In genomic region chr3:177356113-177356512, GRCh38 we compare ENCODE assay signal across 18 cellular contexts.
A peak's percentile ranks its signal among the peaks of the same experiment; 100 is the strongest.
DNase-seq lines count a peak whose midpoint lies in the region; ATAC-seq, FAIRE-seq and TF ChIP-seq lines count a peak whose summit lies in the region.
"Had no signal": no experiment of that assay in that cellular context is flagged by ENCODE, and none has a peak within 500 bp of the region (broad histone marks: within the 10 kb centered on the region; RNA-seq: fewer than 3 reads in every experiment).

No MANE protein-coding gene starts in this region.

- H3K4me1 Mint-ChIP-seq in central memory CD8-positive, alpha-beta T cell, result peaks cover 45% of the 10 kb centered on the region
- peaks cover 48 to 58% of the 10 kb centered on the region in 2 donors for H3K4me1 Mint-ChIP-seq in natural killer cell treated with Interleukin-12 subunit alpha and Interleukin-12 subunit beta and Interleukin-15 and Interleukin-18, amount 100 ng/mL, for 72 hours (ENCODE audit: low read depth in 2 of 2)

- peak overlapping the region; percentile 64 for H3K27ac Mint-ChIP-seq in central memory CD8-positive, alpha-beta T cell (ENCODE audit: low read depth)
- H3K27ac Mint-ChIP-seq in natural killer cell treated with Interleukin-12 subunit alpha and Interleukin-12 subunit beta and Interleukin-15 and Interleukin-18, amount 100 ng/mL, for 72 hours, result peak overlapping the region in 1 of 2 donors; percentile 5

- H3K4me3 ChIP-seq in HepG2 (replicated peaks in 1 of 3; ENCODE audit: insufficient read depth in 1 of 3, low read depth in 2 of 3, low read length in 3 of 3), result no peak overlapping the region
- no peak overlapping the region for H3K4me3 ChIP-seq in right lobe of liver
- H3K4me3 ChIP-seq in Karpas-422 (ENCODE audit: low read length), result no peak overlapping the region
- H3K4me3 ChIP-seq: smooth muscle cell, tibial nerve had no signal

- 89% methylated on average over 3 of the region's 3 CpGs for WGBS in HepG2 (ENCODE audit: low lambda C conversion rate)
- WGBS in right lobe of liver (ENCODE audit: insufficient coverage, low coverage, low lambda C conversion rate, missing lambda C conversion rate), result 82% methylated on average over 3 of the region's 3 CpGs

- H3K36me3 ChIP-seq in HepG2 (replicated peaks in 1 of 2; ENCODE audit: control insufficient read depth in 1 of 2, insufficient read depth in 2 of 2, low read length in 2 of 2) (no peaks in the 10 kb centered on the region), right lobe of liver (no peaks in the 10 kb centered on the region), Karpas-422 (ENCODE audit: insufficient read depth, low read length) (no peaks in the 10 kb centered on the region)
- H3K36me3 ChIP-seq: tibial nerve had no signal

- H3K36me3 Mint-ChIP-seq in central memory CD8-positive, alpha-beta T cell (ENCODE audit: insufficient read depth), result peaks cover 32% of the 10 kb centered on the region
- H3K36me3 Mint-ChIP-seq in natural killer cell treated with Interleukin-12 subunit alpha and Interleukin-12 subunit beta and Interleukin-15 and Interleukin-18, amount 100 ng/mL, for 72 hours, result no peaks in the 10 kb centered on the region

- intact Hi-C loops in HepG2 (cut with micrococcal nuclease; ENCODE audit: unreplicated experiment), result loop anchor here (5.0 kb wide), 1 partner anchor 466 kb away; no protein-coding TSS in a partner anchor
- intact Hi-C loops in right lobe of liver (cut with DNase I), result loop anchor here (5.0 kb wide), 2 partner anchors 144 to 159 kb away; partner anchors contain the start of gene TBL1XR1 (in 1 of the 2)

- H3K27ac ChIP-seq in HepG2 (ENCODE audit: extremely low read length, insufficient read depth, low read length) (no peak overlapping the region), right lobe of liver (no peak overlapping the region), Karpas-422 (ENCODE audit: low read length) (no peak overlapping the region)

- no peak for TF ChIP-seq RAD21 in HepG2 (CRISPR knock-in tag; IDR thresholded peaks at IDR 0.05)

- H3K4me3 Mint-ChIP-seq in central memory CD8-positive, alpha-beta T cell, result no peak overlapping the region
- H3K4me3 Mint-ChIP-seq in natural killer cell treated with Interleukin-12 subunit alpha and Interleukin-12 subunit beta and Interleukin-15 and Interleukin-18, amount 100 ng/mL, for 72 hours, result peak overlapping the region; percentile 0

- H4K20me1 ChIP-seq in HepG2 (ENCODE audit: insufficient read depth, low read length) (no peaks in the 10 kb centered on the region), Karpas-422 (ENCODE audit: insufficient read depth, low read depth, low read length) (no peaks in the 10 kb centered on the region)

- in situ Hi-C loops in HepG2 (cut with HindIII; ENCODE audit: extremely low pct_ligation_motif_present, low pct_unique_long_range_greater_than_20kb), result loop anchor here (5.0 kb wide), 1 partner anchor 159 kb away; the partner anchor contains the start of gene TBL1XR1

- no peaks in the 10 kb centered on the region for H3K9me2 ChIP-seq in Karpas-422 (replicated peaks; ENCODE audit: insufficient read depth, low read length)

- H3K27me3 ChIP-seq in HepG2 (ENCODE audit: control insufficient read depth in 1 of 2, insufficient read depth in 2 of 2, low read length in 2 of 2) (no peaks in the 10 kb centered on the region), right lobe of liver (no peaks in the 10 kb centered on the region), Karpas-422 (ENCODE audit: low read length) (no peaks in the 10 kb centered on the region)
- H3K27me3 ChIP-seq: tibial nerve had no signal

- no peak for FAIRE-seq in HepG2 (lab: Jason Lieb, UNC)

- no peak for DNase-seq in HepG2 (ENCODE audit: low spot score)
- DNase-seq in right lobe of liver, result no peak
- DNase-seq in central memory CD8-positive, alpha-beta T cell (ENCODE audit: low spot score in 2 of 2), result no peak
- no peak for DNase-seq in natural killer cell treated with Interleukin-12 subunit alpha and Interleukin-12 subunit beta and Interleukin-15 and Interleukin-18, amount 100 ng/mL, for 72 hours (ENCODE audit: low spot score)
- DNase-seq in NCI-H2196 (lab: John Stamatoyannopoulos, UW; ENCODE audit: unreplicated experiment), result no peak
- no peak for DNase-seq in superior temporal gyrus (ENCODE audit: extremely low spot score)
- no peak for DNase-seq in Karpas-422
- DNase-seq: DMS153; effector CD8-positive, alpha-beta T cell; foreskin melanocyte; kidney glomerular epithelial cell; NCI-H1092 treated with DMSO at 0.1 percent for 48 hours; NCI-H2227 treated with DMSO at 0.1 percent for 48 hours; nucleus accumbens; OCI-M1 had no signal

- no peaks in the 10 kb centered on the region for H3K9me3 ChIP-seq in HepG2 (ENCODE audit: low read length)
- no peaks in the 10 kb centered on the region for H3K9me3 ChIP-seq in right lobe of liver
- no peaks in the 10 kb centered on the region for H3K9me3 ChIP-seq in Karpas-422 (ENCODE audit: low read length)
- H3K9me3 ChIP-seq: tibial nerve had no signal

- CTCF ChIA-PET in HepG2 (lab: Yijun Ruan, JAX; ENCODE audit: low intra/inter-chr PET ratio, low total read pairs), result no interaction called here

- no peaks in the 10 kb centered on the region for H3K9me3 Mint-ChIP-seq in central memory CD8-positive, alpha-beta T cell
- peaks cover 3% of the 10 kb centered on the region for H3K9me3 Mint-ChIP-seq in natural killer cell treated with Interleukin-12 subunit alpha and Interleukin-12 subunit beta and Interleukin-15 and Interleukin-18, amount 100 ng/mL, for 72 hours

- H3K9ac ChIP-seq in HepG2 (ENCODE audit: insufficient read depth, low read depth, low read length) (no peak overlapping the region), Karpas-422 (ENCODE audit: low read length) (no peak overlapping the region)

- ATAC-seq in HepG2 (no peak), right lobe of liver (no peak), HG03521 (IDR thresholded peaks at IDR 0.05; ENCODE audit: unreplicated experiment) (no peak)
- ATAC-seq in central memory CD8-positive, alpha-beta T cell (replicated peaks; ENCODE audit: extremely low read depth, poor library complexity, severe bottlenecking), result no peak
- no peak for ATAC-seq in natural killer cell treated with Interleukin-12 subunit alpha and Interleukin-12 subunit beta and Interleukin-15 and Interleukin-18, amount 100 ng/mL, for 72 hours

- no peak for TF ChIP-seq POLR2A in HepG2 (IDR thresholded peaks at IDR 0.05; ENCODE audit: insufficient read depth in 1 of 2, low read depth in 2 of 2, low read length in 2 of 2)
- TF ChIP-seq POLR2A in right lobe of liver (IDR thresholded peaks at IDR 0.05), result no peak

- peaks cover 64% of the 10 kb centered on the region for H3K4me1 ChIP-seq in HepG2 (ENCODE audit: insufficient read depth, low read length)
- peaks cover 4 to 16% (median 8%) of the 10 kb centered on the region in 4 donors for H3K4me1 ChIP-seq in right lobe of liver
- H3K4me1 ChIP-seq in Karpas-422 (ENCODE audit: low read length), result peaks cover 42% of the 10 kb centered on the region

- H3K79me2 ChIP-seq in HepG2 (ENCODE audit: insufficient read depth, low read length) (no peaks in the 10 kb centered on the region), Karpas-422 (ENCODE audit: low read length) (no peaks in the 10 kb centered on the region)

- BruUV-seq in HepG2 (replicated peaks; lab: Mats Ljungman, UMichigan), result no TSS peak

- no peak overlapping the region for H2AFZ ChIP-seq in HepG2 (ENCODE audit: low read length)
- no peak overlapping the region for H2AFZ ChIP-seq in Karpas-422 (ENCODE audit: low read length)

- no peak overlapping the region for H3K4me2 ChIP-seq in HepG2 (ENCODE audit: low read depth, low read length)
- no peak overlapping the region for H3K4me2 ChIP-seq in Karpas-422 (ENCODE audit: low read depth, low read length, poor library complexity, severe bottlenecking)

- POLR2A ChIA-PET in HepG2 (lab: Yijun Ruan, JAX), result no interaction called here

- TF ChIP-seq EP300 in HepG2 (IDR thresholded peaks at IDR 0.05; ENCODE audit: low read depth in 2 of 2, low read length in 2 of 2), result no peak
- TF ChIP-seq EP300 in HepG2 (CRISPR knock-in tag; IDR thresholded peaks at IDR 0.05; ENCODE audit: borderline replicate concordance), result no peak

- H3K27me3 Mint-ChIP-seq in central memory CD8-positive, alpha-beta T cell, result no peaks in the 10 kb centered on the region
- no peaks in the 10 kb centered on the region for H3K27me3 Mint-ChIP-seq in natural killer cell treated with Interleukin-12 subunit alpha and Interleukin-12 subunit beta and Interleukin-15 and Interleukin-18, amount 100 ng/mL, for 72 hours

- TF ChIP-seq CTCF in HepG2 (CRISPR knock-in tag; IDR thresholded peaks at IDR 0.05), result no peak
- TF ChIP-seq CTCF in right lobe of liver (IDR thresholded peaks at IDR 0.05), result no peak

TF ChIP-seq in HepG2, 621 proteins besides CTCF, POLR2A, EP300 and RAD21:
- no peak for TF ChIP-seq ELF1 (CRISPR knock-in tag; IDR thresholded peaks at IDR 0.05)
- TF ChIP-seq ZNF12 (CRISPR knock-in tag; IDR thresholded peaks at IDR 0.05), result peak; percentile 69; the same call in 1 of the 2 replicates
- no peak for TF ChIP-seq YEATS2 (CRISPR knock-in tag; IDR thresholded peaks at IDR 0.05; ENCODE audit: borderline replicate concordance)
- no peak for TF ChIP-seq SOX5 (CRISPR knock-in tag; IDR thresholded peaks at IDR 0.05; ENCODE audit: borderline replicate concordance)
- TF ChIP-seq ZNF232 (CRISPR knock-in tag; IDR thresholded peaks at IDR 0.05; ENCODE audit: borderline replicate concordance), result no peak
- TF ChIP-seq ZNF841 (CRISPR knock-in tag; IDR thresholded peaks at IDR 0.05; ENCODE audit: borderline replicate concordance), result no peak
- TF ChIP-seq NBN (conservative IDR thresholded peaks at IDR 0.05), result no peak
- no peak for TF ChIP-seq ZBTB49 (CRISPR knock-in tag; IDR thresholded peaks at IDR 0.05; ENCODE audit: borderline replicate concordance)
- TF ChIP-seq ZNF20 (CRISPR knock-in tag; IDR thresholded peaks at IDR 0.05), result no peak
